Comparison of ENCODE assay signal across 15 cellular contexts in genomic region chr2:234994340-234995321, GRCh38. TPM values are rescaled to one million over a fixed set of nuclear protein-coding genes. Genes with fewer than 3 reads are reported as not detected.
A peak's percentile ranks its signal among the peaks of the same experiment; 100 is the strongest.
DNase-seq lines count a peak whose midpoint lies in the region; ATAC-seq and TF ChIP-seq lines count a peak whose summit lies in the region.
"Had no signal": no experiment of that assay in that cellular context is flagged by ENCODE, and none has a peak within 500 bp of the region (broad histone marks: within the 10 kb centered on the region; RNA-seq: fewer than 3 reads in every experiment).

No MANE protein-coding gene starts in this region.

- H3K4me3 ChIP-seq in BLaER1 (no peak overlapping the region), MM.1S (ENCODE audit: low read length) (peak overlapping the region; percentile 48; the same call in 1 of the 2 replicates), right atrium auricular region (no peak overlapping the region), upper lobe of right lung (no peak overlapping the region)
- H3K4me3 ChIP-seq: GM23248, vagina had no signal

- H3K4me1 ChIP-seq in BLaER1: peaks cover 22% of the 10 kb centered on the region
- H3K4me1 ChIP-seq in MM.1S (ENCODE audit: low read length): peaks cover 15% of the 10 kb centered on the region
- H3K4me1 ChIP-seq in right atrium auricular region: peaks cover 0 to 80% of the 10 kb centered on the region in 2 donors
- H3K4me1 ChIP-seq in upper lobe of right lung: peaks cover 10% of the 10 kb centered on the region

- H3K27ac ChIP-seq in BLaER1 (no peak overlapping the region), MM.1S (ENCODE audit: low read length) (peak overlapping the region; percentile 80; the same call in 1 of the 2 replicates), right atrium auricular region (no peak overlapping the region), upper lobe of right lung (no peak overlapping the region)
- H3K27ac ChIP-seq: foreskin keratinocyte, GM23248, vagina had no signal

- H3K4me2 ChIP-seq in BLaER1 (peak overlapping the region; percentile 71), MM.1S (ENCODE audit: low read depth, low read length) (peak overlapping the region; percentile 63; the same call in 1 of the 2 replicates)

- peaks cover 53% of the 10 kb centered on the region for H3K27me3 Mint-ChIP-seq in dendritic cell treated with granulocyte-macrophage colony-stimulating factor and Interleukin-4, amounts not matched to agents 40 ng/mL and 50 ng/mL, for 4 days
- H3K27me3 Mint-ChIP-seq in nephron progenitor cell (ENCODE audit: low read depth, poor library complexity): no peaks in the 10 kb centered on the region
- H3K27me3 Mint-ChIP-seq: activated B cell treated with CpG ODN at 0.5 μM for 24 hours had no signal

- no peaks in the 10 kb centered on the region for H3K9me3 Mint-ChIP-seq in dendritic cell treated with granulocyte-macrophage colony-stimulating factor and Interleukin-4, amounts not matched to agents 40 ng/mL and 50 ng/mL, for 4 days
- H3K9me3 Mint-ChIP-seq in nephron progenitor cell: peaks cover 11% of the 10 kb centered on the region
- H3K9me3 Mint-ChIP-seq: activated B cell treated with CpG ODN at 0.5 μM for 24 hours; activated naive CD8-positive, alpha-beta T cell treated with anti-CD3 and anti-CD28 coated beads, Interleukin-2, amount 10 ng/mL, durations not matched to agents 7 days and 5 days had no signal

- no peaks in the 10 kb centered on the region for H3K9me2 ChIP-seq in MM.1S (replicated peaks; ENCODE audit: insufficient read depth, low read length)

- H3K4me1 Mint-ChIP-seq in dendritic cell treated with granulocyte-macrophage colony-stimulating factor and Interleukin-4, amounts not matched to agents 40 ng/mL and 50 ng/mL, for 4 days (ENCODE audit: low read depth): peaks cover 69% of the 10 kb centered on the region
- peaks cover 60% of the 10 kb centered on the region for H3K4me1 Mint-ChIP-seq in nephron progenitor cell
- H3K4me1 Mint-ChIP-seq: activated naive CD8-positive, alpha-beta T cell treated with anti-CD3 and anti-CD28 coated beads, Interleukin-2, amount 10 ng/mL, durations not matched to agents 7 days and 5 days had no signal

- H4K20me1 ChIP-seq in BLaER1: no peaks in the 10 kb centered on the region
- H4K20me1 ChIP-seq in MM.1S (ENCODE audit: insufficient read depth, low read length): no peaks in the 10 kb centered on the region

- no peaks in the 10 kb centered on the region for H3K36me3 Mint-ChIP-seq in dendritic cell treated with granulocyte-macrophage colony-stimulating factor and Interleukin-4, amounts not matched to agents 40 ng/mL and 50 ng/mL, for 4 days (ENCODE audit: low read depth)
- peaks cover 53% of the 10 kb centered on the region for H3K36me3 Mint-ChIP-seq in nephron progenitor cell (ENCODE audit: low read depth)
- H3K36me3 Mint-ChIP-seq: activated naive CD8-positive, alpha-beta T cell treated with anti-CD3 and anti-CD28 coated beads, Interleukin-2, amount 10 ng/mL, durations not matched to agents 7 days and 5 days had no signal

- DNase-seq in MM.1S (no peak), nephron progenitor cell (no peak), cerebellum (ENCODE audit: low spot score) (no peak), right atrium auricular region (ENCODE audit: low spot score) (no peak), NCI-H446 (lab: John Stamatoyannopoulos, UW) (no peak), upper lobe of right lung (no peak)
- DNase-seq: activated B cell treated with CpG ODN at 0.5 μM for 24 hours; activated naive CD8-positive, alpha-beta T cell treated with anti-CD3 and anti-CD28 coated beads, Interleukin-2, amount 10 ng/mL, durations not matched to agents 7 days and 5 days; foreskin keratinocyte; GM23248; NCI-H82; stimulated activated CD4-positive, alpha-beta T cell treated with anti-CD3 and anti-CD28 coated beads, Interleukin-12 subunit alpha, Interleukin-12 subunit beta, amount 100 ng/mL, for 4 hours had no signal

- TF ChIP-seq CTCF in MM.1S (IDR thresholded peaks at IDR 0.05; ENCODE audit: low read length) (no peak), nephron progenitor cell (IDR thresholded peaks at IDR 0.05) (no peak), right atrium auricular region (IDR thresholded peaks at IDR 0.05) (no peak), upper lobe of right lung (IDR thresholded peaks at IDR 0.05) (no peak)

- peaks cover 14% of the 10 kb centered on the region for H3F3A ChIP-seq in MM.1S (ENCODE audit: insufficient read depth, low read length)

- H3K9ac ChIP-seq in BLaER1 (no peak overlapping the region), MM.1S (ENCODE audit: low read length) (no peak overlapping the region)
- H3K9ac ChIP-seq: GM23248 had no signal

- H3K27me3 ChIP-seq in BLaER1: no peaks in the 10 kb centered on the region
- H3K27me3 ChIP-seq in MM.1S (replicated peaks; ENCODE audit: insufficient read depth, low read length): no peaks in the 10 kb centered on the region
- no peaks in the 10 kb centered on the region for H3K27me3 ChIP-seq in right atrium auricular region
- no peaks in the 10 kb centered on the region for H3K27me3 ChIP-seq in upper lobe of right lung
- H3K27me3 ChIP-seq: foreskin keratinocyte, vagina had no signal

- ATAC-seq in upper lobe of right lung: no peak
- ATAC-seq: foreskin keratinocyte had no signal

- H3K9me3 ChIP-seq in BLaER1: no peaks in the 10 kb centered on the region
- no peaks in the 10 kb centered on the region for H3K9me3 ChIP-seq in MM.1S (replicated peaks; ENCODE audit: insufficient read depth, low read length)
- no peaks in the 10 kb centered on the region for H3K9me3 ChIP-seq in right atrium auricular region
- no peaks in the 10 kb centered on the region for H3K9me3 ChIP-seq in upper lobe of right lung
- H3K9me3 ChIP-seq: vagina had no signal

- H3K79me2 ChIP-seq in MM.1S (ENCODE audit: low read length): no peaks in the 10 kb centered on the region; the same call in 1 of the 2 replicates

- intact Hi-C loops in dendritic cell treated with granulocyte-macrophage colony-stimulating factor and Interleukin-4, amounts not matched to agents 40 ng/mL and 50 ng/mL, for 4 days (cut with micrococcal nuclease): loop anchor here (5.0 kb wide), 1 partner anchor 43 kb away; no protein-coding TSS in a partner anchor
- intact Hi-C loops in upper lobe of right lung (cut with DNase I): no loop called here

- H2AFZ ChIP-seq in MM.1S (ENCODE audit: low read length): no peak overlapping the region; the same call in 1 of the 2 replicates
- H2AFZ ChIP-seq: GM23248 had no signal

- no peak overlapping the region for H3K4me3 Mint-ChIP-seq in dendritic cell treated with granulocyte-macrophage colony-stimulating factor and Interleukin-4, amounts not matched to agents 40 ng/mL and 50 ng/mL, for 4 days
- H3K4me3 Mint-ChIP-seq in nephron progenitor cell: no peak overlapping the region
- H3K4me3 Mint-ChIP-seq: activated B cell treated with CpG ODN at 0.5 μM for 24 hours; activated naive CD8-positive, alpha-beta T cell treated with anti-CD3 and anti-CD28 coated beads, Interleukin-2, amount 10 ng/mL, durations not matched to agents 7 days and 5 days had no signal

- peak overlapping the region; percentile 67 for H3K27ac Mint-ChIP-seq in dendritic cell treated with granulocyte-macrophage colony-stimulating factor and Interleukin-4, amounts not matched to agents 40 ng/mL and 50 ng/mL, for 4 days
- peak overlapping the region; percentile 98 for H3K27ac Mint-ChIP-seq in nephron progenitor cell
- H3K27ac Mint-ChIP-seq: activated B cell treated with CpG ODN at 0.5 μM for 24 hours; activated naive CD8-positive, alpha-beta T cell treated with anti-CD3 and anti-CD28 coated beads, Interleukin-2, amount 10 ng/mL, durations not matched to agents 7 days and 5 days had no signal

- H3K36me3 ChIP-seq in BLaER1: no peaks in the 10 kb centered on the region
- H3K36me3 ChIP-seq in MM.1S (replicated peaks; ENCODE audit: insufficient read depth, low read length): no peaks in the 10 kb centered on the region
- H3K36me3 ChIP-seq in right atrium auricular region: no peaks in the 10 kb centered on the region
- no peaks in the 10 kb centered on the region for H3K36me3 ChIP-seq in upper lobe of right lung
- H3K36me3 ChIP-seq: vagina had no signal

RNA-seq across cellular contexts. Expression of gene SH3BP4, which starts 42.8 kb away (rescaled TPM):
- total RNA-seq in cerebellum (19.7 TPM), right atrium auricular region (10 to 100 TPM; 27.2 to 34.5 TPM), upper lobe of right lung (29.6 TPM)
